32 cellular contexts compared by ENCODE assay signal in genomic region chr1:192363177-192363576, GRCh38. TPM values are rescaled to one million over a fixed set of nuclear protein-coding genes. Genes with fewer than 3 reads are reported as not detected.
A peak's percentile ranks its signal among the peaks of the same experiment; 100 is the strongest.
DNase-seq lines count a peak whose midpoint lies in the region; ATAC-seq, FAIRE-seq and TF ChIP-seq lines count a peak whose summit lies in the region.
"Had no signal": no experiment of that assay in that cellular context is flagged by ENCODE, and none has a peak within 500 bp of the region (broad histone marks: within the 10 kb centered on the region; RNA-seq: fewer than 3 reads in every experiment).

No MANE protein-coding gene starts in this region.

- no TSS peak for BruUV-seq in MCF 10A (replicated peaks; lab: Mats Ljungman, UMichigan)

- TF ChIP-seq CTCF in MCF 10A (IDR thresholded peaks at IDR 0.05; ENCODE audit: unreplicated experiment) (no peak), breast epithelium (IDR thresholded peaks at IDR 0.05) (no peak), Loucy (conservative IDR thresholded peaks at IDR 0.05; ENCODE audit: low read length) (peak; percentile 46), bronchial epithelial cell (IDR thresholded peaks at IDR 0.05; ENCODE audit: insufficient read depth, low read length, severe bottlenecking) (peak; percentile 4), smooth muscle cell (IDR thresholded peaks at IDR 0.05; ENCODE audit: borderline replicate concordance, insufficient read depth, poor library complexity, severe bottlenecking) (no peak)

- H3K27me3 Mint-ChIP-seq in MCF 10A (ENCODE audit: insufficient read depth, unreplicated experiment) = no peaks in the 10 kb centered on the region

- ATAC-seq in GM21447 (IDR thresholded peaks at IDR 0.05; ENCODE audit: unreplicated experiment) (no peak), GM21723 (IDR thresholded peaks at IDR 0.05; ENCODE audit: unreplicated experiment) (no peak), HG03139 (IDR thresholded peaks at IDR 0.05; ENCODE audit: unreplicated experiment) (no peak)
- ATAC-seq: activated T-cell treated with anti-CD3 and anti-CD28 coated beads, Interleukin-2, amount 50 U/mL, for 4 hours; heart left ventricle had no signal

- no peak overlapping the region for H3K27ac Mint-ChIP-seq in MCF 10A (ENCODE audit: low read depth, unreplicated experiment)
- H3K27ac Mint-ChIP-seq: activated naive CD4-positive, alpha-beta T cell treated with anti-CD3 and anti-CD28 coated beads for 36 hours; type B pancreatic cell had no signal

- H2AFZ ChIP-seq in Loucy (ENCODE audit: low read length) (no peak overlapping the region), smooth muscle cell (ENCODE audit: low read depth) (no peak overlapping the region)
- H2AFZ ChIP-seq: PC-9 had no signal

- no peaks in the 10 kb centered on the region for H3K27me3 ChIP-seq in breast epithelium
- H3K27me3 ChIP-seq in Loucy (ENCODE audit: insufficient read depth, low read length, poor library complexity, severe bottlenecking) = no peaks in the 10 kb centered on the region
- H3K27me3 ChIP-seq in bronchial epithelial cell (ENCODE audit: control insufficient read depth, insufficient read depth, low read length) = no peaks in the 10 kb centered on the region
- H3K27me3 ChIP-seq in smooth muscle cell (ENCODE audit: low read depth) = no peaks in the 10 kb centered on the region
- H3K27me3 ChIP-seq: heart left ventricle had no signal

- DNase-seq in MCF 10A (ENCODE audit: unreplicated experiment) (peak; percentile 13), breast epithelium (ENCODE audit: low spot score in 2 of 2) (no peak), bronchial epithelial cell (ENCODE audit: low read depth) (peak; percentile 6), smooth muscle cell (lab: John Stamatoyannopoulos, UW; ENCODE audit: unreplicated experiment) (no peak)
- DNase-seq: activated CD4-positive, alpha-beta T cell treated with anti-CD3 and anti-CD28 coated beads for 4 hours; activated naive CD4-positive, alpha-beta T cell treated with anti-CD3 and anti-CD28 coated beads for 36 hours; activated T-cell treated with anti-CD3 and anti-CD28 coated beads, Interleukin-2, amount 50 U/mL, for 4 hours; caudate nucleus; COR-L47; heart left ventricle; IMR-90; mesenchymal stem cell; MV-4-11; NCI-H2029; NCI-H2227 treated with DMSO at 0.1 percent for 48 hours; occipital lobe; PC-9; SIG-M5; stimulated activated CD4-positive, alpha-beta T cell treated with anti-CD3 and anti-CD28 coated beads, Interleukin-12 subunit alpha, Interleukin-12 subunit beta, amount 100 ng/mL, for 4 hours had no signal

- FAIRE-seq in bronchial epithelial cell (lab: Jason Lieb, UNC) = no peak
- FAIRE-seq: A204.1, GM18507 had no signal

- H3K9me3 Mint-ChIP-seq in MCF 10A (ENCODE audit: unreplicated experiment) = no peaks in the 10 kb centered on the region
- H3K9me3 Mint-ChIP-seq: activated naive CD4-positive, alpha-beta T cell treated with anti-CD3 and anti-CD28 coated beads for 36 hours; activated T-cell treated with anti-CD3 and anti-CD28 coated beads, Interleukin-2, amount 50 U/mL, for 4 hours; type B pancreatic cell had no signal

- intact Hi-C loops in MCF 10A (cut with micrococcal nuclease) (no loop called here), breast epithelium (cut with DNase I; ENCODE audit: low total_unique reads) (no loop called here)

- H3K4me1 ChIP-seq in breast epithelium (no peaks in the 10 kb centered on the region), Loucy (ENCODE audit: insufficient read depth, low read length, poor library complexity, severe bottlenecking) (no peaks in the 10 kb centered on the region), smooth muscle cell (ENCODE audit: low read depth) (no peaks in the 10 kb centered on the region)
- H3K4me1 ChIP-seq: heart left ventricle had no signal

- H3K9ac ChIP-seq in Loucy (ENCODE audit: low read depth, low read length, poor library complexity, severe bottlenecking) (no peak overlapping the region), smooth muscle cell (ENCODE audit: low read depth) (no peak overlapping the region)

- H3K36me3 Mint-ChIP-seq in MCF 10A (ENCODE audit: insufficient read depth, unreplicated experiment) = no peaks in the 10 kb centered on the region
- H3K36me3 Mint-ChIP-seq: type B pancreatic cell had no signal

- H3K9me3 ChIP-seq in breast epithelium (no peaks in the 10 kb centered on the region), Loucy (ENCODE audit: insufficient read depth, low read depth, low read length) (no peaks in the 10 kb centered on the region), smooth muscle cell (replicated peaks; ENCODE audit: low read depth) (no peaks in the 10 kb centered on the region)
- H3K9me3 ChIP-seq: heart left ventricle had no signal

- H3K79me2 ChIP-seq in Loucy (ENCODE audit: insufficient read depth, low read length) (no peaks in the 10 kb centered on the region), smooth muscle cell (ENCODE audit: low read depth) (no peaks in the 10 kb centered on the region)

- POLR2A ChIA-PET in MCF 10A (lab: Yijun Ruan, JAX) = no interaction called here

- no peaks in the 10 kb centered on the region for H3K36me3 ChIP-seq in breast epithelium
- no peaks in the 10 kb centered on the region for H3K36me3 ChIP-seq in Loucy (ENCODE audit: insufficient read depth, low read length)
- H3K36me3 ChIP-seq in bronchial epithelial cell (ENCODE audit: control insufficient read depth, insufficient read depth, low read length) = no peaks in the 10 kb centered on the region
- no peaks in the 10 kb centered on the region for H3K36me3 ChIP-seq in smooth muscle cell (ENCODE audit: low read depth)
- H3K36me3 ChIP-seq: heart left ventricle had no signal

- H3K4me2 ChIP-seq in Loucy (ENCODE audit: low read depth, low read length, poor library complexity, severe bottlenecking) (no peak overlapping the region), smooth muscle cell (no peak overlapping the region)
- H3K4me2 ChIP-seq: PC-9 had no signal

- no peak overlapping the region for H3K4me3 Mint-ChIP-seq in MCF 10A (ENCODE audit: unreplicated experiment)
- H3K4me3 Mint-ChIP-seq: activated naive CD4-positive, alpha-beta T cell treated with anti-CD3 and anti-CD28 coated beads for 36 hours; activated T-cell treated with anti-CD3 and anti-CD28 coated beads, Interleukin-2, amount 50 U/mL, for 4 hours; type B pancreatic cell had no signal

- H4K20me1 ChIP-seq in Loucy (ENCODE audit: insufficient read depth, low read length, poor library complexity, severe bottlenecking) (no peaks in the 10 kb centered on the region), smooth muscle cell (ENCODE audit: low read depth) (no peaks in the 10 kb centered on the region)

- H3F3A ChIP-seq in Loucy (ENCODE audit: low read depth) (no peaks in the 10 kb centered on the region), smooth muscle cell (ENCODE audit: low read depth) (no peaks in the 10 kb centered on the region)

- H3K4me3 ChIP-seq in breast epithelium (no peak overlapping the region), Loucy (ENCODE audit: low read length, poor library complexity, severe bottlenecking) (no peak overlapping the region), bronchial epithelial cell (ENCODE audit: low read depth, low read length) (no peak overlapping the region), smooth muscle cell (no peak overlapping the region)
- H3K4me3 ChIP-seq: heart left ventricle, PC-9 had no signal

- H3K9me2 ChIP-seq in Loucy (replicated peaks; ENCODE audit: low read depth, low read length) = no peaks in the 10 kb centered on the region

- H3K27ac ChIP-seq in breast epithelium (no peak overlapping the region), smooth muscle cell (ENCODE audit: low read depth) (no peak overlapping the region)
- H3K27ac ChIP-seq: heart left ventricle, PC-9 had no signal

- no peak for TF ChIP-seq POLR2A in breast epithelium (IDR thresholded peaks at IDR 0.05)

- no peaks in the 10 kb centered on the region for H3K4me1 Mint-ChIP-seq in MCF 10A (ENCODE audit: insufficient read depth, unreplicated experiment)

- CTCF ChIA-PET in MCF 10A (lab: Yijun Ruan, JAX) = interaction anchor here (0.8 to 1.5 kb wide), 2 partner anchors 11 to 270 kb away, joined by 3 to 4 read pairs; no protein-coding TSS in a partner anchor

RNA-seq across cellular contexts. Expression of gene RGS21, which starts 46.4 kb away (rescaled TPM):
- not detected in 2 replicates for total RNA-seq in MCF 10A (2022)
- total RNA-seq in breast epithelium = not detected
- total RNA-seq in bronchial epithelial cell = not detected in 2 replicates
- not detected in 2 replicates for total RNA-seq in smooth muscle cell
- not detected in 2 replicates for polyA plus RNA-seq in smooth muscle cell
- total RNA-seq: activated CD8-positive, alpha-beta memory T cell treated with anti-CD3 and anti-CD28 coated beads for 36 hours; activated naive CD4-positive, alpha-beta T cell treated with anti-CD3 and anti-CD28 coated beads for 36 hours; activated T-cell treated with anti-CD3 and anti-CD28 coated beads, Interleukin-2, amount 50 U/mL, for 4 hours; dermis microvascular lymphatic vessel endothelial cell; heart left ventricle; IMR-90; myocyte; occipital lobe; PC-9; renal cortical epithelial cell; T-helper 1 cell treated with Interleukin-12 subunit alpha and Interleukin-12 subunit beta and Interleukin-4 antibody, amounts not matched to agents 30 ng/mL and 1 ng/mL, for 36 hours had no signal
- polyA plus RNA-seq: BJ, heart left ventricle, IMR-90 had no signal

Comparison
In these comparisons a context has a peak if more than half of its experiments do, and no peak if none do; other contexts are left out.
1. DNase-seq: peak in MCF 10A (single experiment) and bronchial epithelial cell (single experiment); none in breast epithelium (0 of 2) and smooth muscle cell (single experiment).
2. CTCF ChIP-seq: peak in Loucy (single experiment) and bronchial epithelial cell (single experiment); none in MCF 10A (single experiment), breast epithelium (0 of 3) and smooth muscle cell (single experiment).